Comparison of ENCODE assay signal across 12 cellular contexts in the genomic region with DNA sequence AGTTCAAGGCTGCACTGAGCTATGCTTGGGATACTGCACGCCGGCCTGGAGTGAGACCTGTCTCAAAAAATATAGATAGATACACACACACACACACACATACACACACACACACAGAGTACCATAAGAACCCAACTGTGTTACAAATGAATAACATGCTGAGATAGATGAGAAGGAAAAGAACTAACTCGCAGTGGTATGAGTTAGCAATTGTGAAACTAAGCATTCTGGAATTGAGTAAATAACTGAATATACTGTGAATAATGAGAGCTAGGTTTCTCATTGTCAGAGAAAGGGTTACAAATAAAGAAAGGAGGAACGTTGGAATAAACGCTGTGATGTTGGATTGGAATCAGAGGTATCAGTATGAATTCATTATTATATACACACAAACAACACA. TPM values are rescaled to one million over a fixed set of nuclear protein-coding genes. Genes with fewer than 3 reads are reported as not detected.
DNase-seq lines count a peak whose midpoint lies in the region; ATAC-seq, FAIRE-seq and TF ChIP-seq lines count a peak whose summit lies in the region.
"Had no signal": no experiment of that assay in that cellular context is flagged by ENCODE, and none has a peak within 500 bp of the region (broad histone marks: within the 10 kb centered on the region; RNA-seq: fewer than 3 reads in every experiment).

No MANE protein-coding gene starts in this region.

- peaks cover 0 to 5% (median 0%) of the 10 kb centered on the region in 3 donors for H3K27me3 ChIP-seq in gastrocnemius medialis
- no peaks in the 10 kb centered on the region for H3K27me3 ChIP-seq in WERI-Rb-1 (ENCODE audit: insufficient read depth, low read depth, severe bottlenecking)

- TF ChIP-seq POLR2A in GM12892 (IDR thresholded peaks at IDR 0.05; ENCODE audit: low read depth, low read length) (no peak), gastrocnemius medialis (IDR thresholded peaks at IDR 0.05) (no peak)

- H3K4me3 ChIP-seq in gastrocnemius medialis = no peak overlapping the region
- no peak overlapping the region for H3K4me3 ChIP-seq in WERI-Rb-1 (ENCODE audit: low read depth, low read length)
- H3K4me3 ChIP-seq: SJSA1 had no signal

- no peak for TF ChIP-seq CTCF in gastrocnemius medialis (IDR thresholded peaks at IDR 0.05 in 4 of 5, conservative IDR thresholded peaks at IDR 0.05 in 1 of 5)
- no peak for TF ChIP-seq CTCF in WERI-Rb-1 (IDR thresholded peaks at IDR 0.05; ENCODE audit: low read depth, low read length)

- DNase-seq in GM12892 (ENCODE audit: insufficient read length) (no peak), gastrocnemius medialis (no peak), NCI-H1694 (lab: John Stamatoyannopoulos, UW) (no peak), WERI-Rb-1 (no peak), NCI-H345 treated with DMSO at 0.1 percent for 48 hours (lab: John Stamatoyannopoulos, UW; ENCODE audit: unreplicated experiment) (no peak)
- DNase-seq: activated naive CD8-positive, alpha-beta T cell treated with anti-CD3 and anti-CD28 coated beads, Interleukin-2, amount 50 U/mL, for 24 hours; dermis blood vessel endothelial cell; NCI-H510A treated with DMSO at 0.1 percent for 48 hours had no signal

- no peaks in the 10 kb centered on the region for H3K4me1 ChIP-seq in gastrocnemius medialis
- H3K4me1 ChIP-seq: SJSA1 had no signal

- peak; percentile 46 for FAIRE-seq in GM12892 (lab: Jason Lieb, UNC)

- intact Hi-C loops in gastrocnemius medialis (cut with DNase I; ENCODE audit: low total_unique reads) = no loop called here

- no peaks in the 10 kb centered on the region for H3K9me3 ChIP-seq in gastrocnemius medialis
- no peaks in the 10 kb centered on the region for H3K9me3 ChIP-seq in WERI-Rb-1 (ENCODE audit: severe bottlenecking)
- H3K9me3 ChIP-seq: SJSA1 had no signal

- ATAC-seq in GM19025 (IDR thresholded peaks at IDR 0.05; ENCODE audit: low read depth, unreplicated experiment) = peak; percentile 85
- peak; percentile 96 for ATAC-seq in HG02610 (IDR thresholded peaks at IDR 0.05; ENCODE audit: unreplicated experiment)
- ATAC-seq in HG03354 (IDR thresholded peaks at IDR 0.05; ENCODE audit: poor library complexity, severe bottlenecking, unreplicated experiment) = peak; percentile 92
- ATAC-seq in gastrocnemius medialis = no peak
- ATAC-seq: activated naive CD8-positive, alpha-beta T cell treated with anti-CD3 and anti-CD28 coated beads, Interleukin-2, amount 50 U/mL, for 24 hours had no signal

- in situ Hi-C loops in gastrocnemius medialis (cut with MboI; ENCODE audit: low sequenced_read_pairs in 4 of 4) = no loop called here

- H3K36me3 ChIP-seq in gastrocnemius medialis (peaks cover 0 to 4% of the 10 kb centered on the region in 2 donors), WERI-Rb-1 (no peaks in the 10 kb centered on the region)
- H3K36me3 ChIP-seq: SJSA1 had no signal

- H3K27ac ChIP-seq in gastrocnemius medialis (no peak overlapping the region), WERI-Rb-1 (no peak overlapping the region)
- H3K27ac ChIP-seq: SJSA1 had no signal

RNA-seq across cellular contexts. Expression of gene FAXC, which starts 14.6 kb away (rescaled TPM):
- not detected for polyA plus RNA-seq in GM12892 (2012; ENCODE audit: missing spikeins)
- total RNA-seq in gastrocnemius medialis = 1 to 10 TPM in 1 of 4 donors, under 1 TPM in 2, not detected in 1; 0.20 to 1.5 (median 0.80) TPM

RNA-seq across cellular contexts. Expression of gene COQ3, which starts 30.0 kb away (rescaled TPM):
- 17.9 TPM for polyA plus RNA-seq in GM12892 (2012; ENCODE audit: missing spikeins)
- 10 to 100 TPM in 1 of 4 donors, 1 to 10 TPM in 3; 4.2 to 11.4 (median 7.3) TPM for total RNA-seq in gastrocnemius medialis

Comparison
In these comparisons a context has a peak if more than half of its experiments do, and no peak if none do; other contexts are left out.
1. ATAC-seq: peak in GM19025 (single experiment), HG02610 (single experiment) and HG03354 (single experiment); none in gastrocnemius medialis (0 of 2).